Comparison of ENCODE assay signal across 16 cellular contexts in the genomic region with DNA sequence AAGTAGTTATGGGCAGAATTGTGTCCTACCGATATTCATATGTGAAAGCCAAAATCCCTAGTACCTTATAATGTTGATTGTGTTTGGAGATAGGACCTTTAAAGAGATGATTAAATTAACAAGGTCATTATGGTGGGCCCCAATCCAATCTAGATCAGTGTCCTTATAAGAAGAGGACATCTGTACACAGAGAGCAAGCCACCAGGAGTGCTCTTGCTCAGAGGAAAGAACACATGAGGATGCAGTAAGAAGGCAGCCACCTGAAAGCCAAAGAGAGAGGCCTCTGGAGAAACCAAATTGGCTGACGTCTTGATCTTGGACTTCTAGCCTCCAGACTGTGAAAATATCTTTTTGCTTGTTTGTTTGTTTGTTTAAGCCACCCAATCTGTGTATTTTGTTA.
DNase-seq lines count a peak whose midpoint lies in the region; ATAC-seq and TF ChIP-seq lines count a peak whose summit lies in the region.
"Had no signal": no experiment of that assay in that cellular context is flagged by ENCODE, and none has a peak within 500 bp of the region (broad histone marks: within the 10 kb centered on the region; RNA-seq: fewer than 3 reads in every experiment).

No MANE protein-coding gene starts in this region.

- H3K36me3 Mint-ChIP-seq in neural progenitor cell: peaks cover 2% of the 10 kb centered on the region
- H3K36me3 Mint-ChIP-seq in CD4-positive, alpha-beta T cell (ENCODE audit: low read depth): no peaks in the 10 kb centered on the region
- H3K36me3 Mint-ChIP-seq: CD8-positive, alpha-beta T cell had no signal

- H3K4me3 Mint-ChIP-seq in neural progenitor cell: no peak overlapping the region
- H3K4me3 Mint-ChIP-seq in CD4-positive, alpha-beta T cell: no peak overlapping the region
- H3K4me3 Mint-ChIP-seq: B cell; CD8-positive, alpha-beta T cell had no signal

- H3K36me3 ChIP-seq in BE2C (no peaks in the 10 kb centered on the region), neural progenitor cell (no peaks in the 10 kb centered on the region)

- no peak for ATAC-seq in right cardiac atrium
- no peak for ATAC-seq in CD4-positive, alpha-beta T cell (ENCODE audit: poor library complexity)
- ATAC-seq: CD8-positive, alpha-beta T cell; K562 had no signal

- POLR2A ChIA-PET in CD4-positive, alpha-beta T cell (lab: Charles Lee): no interaction called here

- no peak overlapping the region for H3K4me2 ChIP-seq in neural progenitor cell

- no peak overlapping the region for H3K27ac Mint-ChIP-seq in neural progenitor cell
- no peak overlapping the region for H3K27ac Mint-ChIP-seq in CD4-positive, alpha-beta T cell
- H3K27ac Mint-ChIP-seq: B cell; CD8-positive, alpha-beta T cell had no signal

- no peak overlapping the region for H2AFZ ChIP-seq in neural progenitor cell (replicated peaks)
- H2AFZ ChIP-seq: GM23248 had no signal

- peak; percentile 15 for DNase-seq in BE2C
- peak; percentile 47 for DNase-seq in NCI-H82 (lab: John Stamatoyannopoulos, UW)
- peak; percentile 20 for DNase-seq in SK-N-DZ (ENCODE audit: low spot score)
- no peak for DNase-seq in neural progenitor cell (ENCODE audit: low spot score)
- no peak for DNase-seq in right cardiac atrium
- DNase-seq in NCI-H226: no peak
- no peak for DNase-seq in CD4-positive, alpha-beta T cell
- DNase-seq: CD8-positive, alpha-beta T cell; COR-L47; DMS153; GF-D8; GM23248; H7 had no signal

- no peaks in the 10 kb centered on the region for H3K9me3 ChIP-seq in BE2C
- no peaks in the 10 kb centered on the region for H3K9me3 ChIP-seq in neural progenitor cell (ENCODE audit: low read depth)
- no peaks in the 10 kb centered on the region for H3K9me3 ChIP-seq in right cardiac atrium (ENCODE audit: control insufficient read depth, low read length)
- no peaks in the 10 kb centered on the region for H3K9me3 ChIP-seq in CD4-positive, alpha-beta T cell (ENCODE audit: control insufficient read depth, low read length)

- no peaks in the 10 kb centered on the region for H3K4me1 ChIP-seq in BE2C
- no peaks in the 10 kb centered on the region for H3K4me1 ChIP-seq in neural progenitor cell
- no peaks in the 10 kb centered on the region for H3K4me1 ChIP-seq in right cardiac atrium (ENCODE audit: control insufficient read depth, insufficient read depth, low read length)

- H3K27me3 ChIP-seq in BE2C (no peaks in the 10 kb centered on the region), neural progenitor cell (no peaks in the 10 kb centered on the region), right cardiac atrium (ENCODE audit: control insufficient read depth, insufficient read depth) (no peaks in the 10 kb centered on the region)
- no peaks in the 10 kb centered on the region for H3K27me3 ChIP-seq in CD4-positive, alpha-beta T cell (ENCODE audit: control insufficient read depth, insufficient read depth, low read length)

- no peaks in the 10 kb centered on the region for H3K79me2 ChIP-seq in neural progenitor cell (ENCODE audit: low read depth)

- H3K27me3 Mint-ChIP-seq in neural progenitor cell (ENCODE audit: insufficient read depth, low read depth): no peaks in the 10 kb centered on the region
- no peaks in the 10 kb centered on the region for H3K27me3 Mint-ChIP-seq in CD4-positive, alpha-beta T cell
- H3K27me3 Mint-ChIP-seq: B cell had no signal

- intact Hi-C loops in right cardiac atrium (cut with DNase I): no loop called here
- intact Hi-C loops in CD4-positive, alpha-beta T cell (cut with DNase I, micrococcal nuclease): no loop called here

- CTCF ChIA-PET in CD4-positive, alpha-beta T cell (lab: Charles Lee): no interaction called here

- no peaks in the 10 kb centered on the region for H4K20me1 ChIP-seq in neural progenitor cell (ENCODE audit: low read depth)

- no peaks in the 10 kb centered on the region for H3K4me1 Mint-ChIP-seq in neural progenitor cell
- no peaks in the 10 kb centered on the region for H3K4me1 Mint-ChIP-seq in CD4-positive, alpha-beta T cell (ENCODE audit: low read depth)
- H3K4me1 Mint-ChIP-seq: B cell had no signal

- WGBS in right cardiac atrium: 75% methylated on average over 2 of the region's 2 CpGs

- peaks cover 2% of the 10 kb centered on the region for H3K9me3 Mint-ChIP-seq in neural progenitor cell
- peaks cover 6% of the 10 kb centered on the region for H3K9me3 Mint-ChIP-seq in CD4-positive, alpha-beta T cell

- H3F3A ChIP-seq in neural progenitor cell (ENCODE audit: low read depth): no peaks in the 10 kb centered on the region

- no peak overlapping the region for H3K9ac ChIP-seq in neural progenitor cell
- H3K9ac ChIP-seq: GM23248 had no signal

- TF ChIP-seq CTCF in BE2C (IDR thresholded peaks at IDR 0.05; ENCODE audit: low read depth, low read length): no peak
- peak; percentile 5 for TF ChIP-seq CTCF in neural progenitor cell (IDR thresholded peaks at IDR 0.05)
- TF ChIP-seq CTCF in CD4-positive, alpha-beta T cell (IDR thresholded peaks at IDR 0.05): no peak

- H3K4me3 ChIP-seq in BE2C (ENCODE audit: low read depth, low read length) (no peak overlapping the region), neural progenitor cell (no peak overlapping the region), right cardiac atrium (ENCODE audit: low read length) (no peak overlapping the region)
- H3K4me3 ChIP-seq: GM23248, K562 had no signal

- H3K27ac ChIP-seq in neural progenitor cell: no peak overlapping the region
- H3K27ac ChIP-seq in right cardiac atrium (ENCODE audit: low read length): no peak overlapping the region
- H3K27ac ChIP-seq in CD4-positive, alpha-beta T cell (ENCODE audit: low read depth, low read length): no peak overlapping the region
- H3K27ac ChIP-seq: C4-2B, GM23248 had no signal

Comparison
In these comparisons a context has a peak if more than half of its experiments do, and no peak if none do; other contexts are left out.
1. DNase-seq: peak in BE2C (single experiment), NCI-H82 (single experiment) and SK-N-DZ (single experiment); none in neural progenitor cell (single experiment), right cardiac atrium (0 of 3), NCI-H226 (single experiment) and CD4-positive, alpha-beta T cell (0 of 10).